In genomic region chr5:33422191-33422590, GRCh38 we compare ENCODE assay signal across 23 cellular contexts. TPM values are rescaled to one million over a fixed set of nuclear protein-coding genes. Genes with fewer than 3 reads are reported as not detected.
DNase-seq lines count a peak whose midpoint lies in the region; ATAC-seq and TF ChIP-seq lines count a peak whose summit lies in the region.
"Had no signal": no experiment of that assay in that cellular context is flagged by ENCODE, and none has a peak within 500 bp of the region (broad histone marks: within the 10 kb centered on the region; RNA-seq: fewer than 3 reads in every experiment).

No MANE protein-coding gene starts in this region.

- no peaks in the 10 kb centered on the region for H3K9me2 ChIP-seq in OCI-LY7 (ENCODE audit: insufficient read depth, low read length)
- H3K9me2 ChIP-seq in MM.1S (replicated peaks; ENCODE audit: insufficient read depth, low read length) = no peaks in the 10 kb centered on the region

- no peak for ATAC-seq in GM18511 (IDR thresholded peaks at IDR 0.05; ENCODE audit: unreplicated experiment)
- ATAC-seq: T-cell had no signal

- H4K20me1 ChIP-seq in OCI-LY7 (ENCODE audit: insufficient read depth, low read length) (no peaks in the 10 kb centered on the region), MM.1S (ENCODE audit: insufficient read depth, low read length) (no peaks in the 10 kb centered on the region)

- WGBS in mesenchymal stem cell = no CpG with 5 or more reads among the region's 2 CpGs

- H2BK120ac ChIP-seq in mesenchymal stem cell (ENCODE audit: low read depth, low read length) = no peak overlapping the region

- no peaks in the 10 kb centered on the region for H3K79me1 ChIP-seq in mesenchymal stem cell (replicated peaks; ENCODE audit: low read length, poor library complexity, severe bottlenecking)

- H2BK5ac ChIP-seq in mesenchymal stem cell (ENCODE audit: low read depth, low read length, poor library complexity, severe bottlenecking) = no peak overlapping the region

- no peak for DNase-seq in OCI-LY7 (ENCODE audit: low spot score)
- DNase-seq in amniotic epithelial cell (ENCODE audit: low read depth) = peak; percentile 21
- no peak for DNase-seq in mesenchymal stem cell
- no peak for DNase-seq in MM.1S
- no peak for DNase-seq in DMS79 (lab: John Stamatoyannopoulos, UW)
- DNase-seq in substantia nigra (lab: John Stamatoyannopoulos, UW) = no peak
- DNase-seq: 8988T, BE2C, DMS53, EL, GF-D8, H7, MG63, NCI-H1048, NCI-H1417 treated with DMSO at 0.1 percent for 48 hours, NCI-H187, NCI-H2107, NCI-H2227 treated with DMSO at 0.1 percent for 48 hours, NCI-H774, SHP77, T-cell had no signal

- no peak overlapping the region for H3K4me2 ChIP-seq in OCI-LY7 (ENCODE audit: low read length)
- no peak overlapping the region for H3K4me2 ChIP-seq in mesenchymal stem cell (ENCODE audit: low read length, poor library complexity, severe bottlenecking)
- no peak overlapping the region for H3K4me2 ChIP-seq in MM.1S (ENCODE audit: low read depth, low read length)

- H3K27ac ChIP-seq in ACC112 (ENCODE audit: low read depth, low read length) (no peak overlapping the region), OCI-LY7 (ENCODE audit: low read depth, low read length, poor library complexity, severe bottlenecking) (no peak overlapping the region), mesenchymal stem cell (ENCODE audit: low read length, poor library complexity, severe bottlenecking) (no peak overlapping the region), MM.1S (ENCODE audit: low read length) (no peak overlapping the region), substantia nigra (ENCODE audit: low read depth, low read length, poor library complexity, severe bottlenecking) (no peak overlapping the region)

- H3K9me3 ChIP-seq in OCI-LY7 (ENCODE audit: low read length) (no peaks in the 10 kb centered on the region), mesenchymal stem cell (ENCODE audit: control insufficient read depth, low read length) (no peaks in the 10 kb centered on the region), MM.1S (replicated peaks; ENCODE audit: insufficient read depth, low read length) (no peaks in the 10 kb centered on the region)
- H3K9me3 ChIP-seq: BE2C, MG63 had no signal

- POLR2A ChIA-PET in OCI-LY7 (lab: Charles Lee) = interaction anchor here (0.6 kb wide), 1 partner anchor 1938 kb away, joined by 5 read pairs; no protein-coding TSS in a partner anchor

- no peak overlapping the region for H3K18ac ChIP-seq in mesenchymal stem cell (ENCODE audit: low read depth in 1 of 2, low read length in 2 of 2)

- H3K14ac ChIP-seq in mesenchymal stem cell (ENCODE audit: low read length in 2 of 2) = no peak overlapping the region

- no peak overlapping the region for H3K23ac ChIP-seq in mesenchymal stem cell (ENCODE audit: low read length in 2 of 2)

- H3K27me3 ChIP-seq in ACC112 (ENCODE audit: insufficient read depth, low read length) (no peaks in the 10 kb centered on the region), mesenchymal stem cell (ENCODE audit: control insufficient read depth in 1 of 2, insufficient read depth in 1 of 2, low read length in 2 of 2) (no peaks in the 10 kb centered on the region), MM.1S (replicated peaks; ENCODE audit: insufficient read depth, low read length) (no peaks in the 10 kb centered on the region)
- H3K27me3 ChIP-seq: BE2C, MG63 had no signal

- H4K8ac ChIP-seq in mesenchymal stem cell (ENCODE audit: low read length) = no peak overlapping the region

- H3K4me3 ChIP-seq in ACC112 (ENCODE audit: low read depth, low read length) (no peak overlapping the region), OCI-LY7 (ENCODE audit: low read depth, low read length, poor library complexity, severe bottlenecking) (no peak overlapping the region), mesenchymal stem cell (ENCODE audit: insufficient read depth in 1 of 2, low read depth in 1 of 2, low read length in 2 of 2) (no peak overlapping the region), MM.1S (ENCODE audit: low read length) (no peak overlapping the region)
- H3K4me3 ChIP-seq: MG63 had no signal

- peak overlapping the region; percentile 46 for H3K9ac ChIP-seq in mesenchymal stem cell (ENCODE audit: low read length)
- H3K9ac ChIP-seq in MM.1S (ENCODE audit: low read length) = no peak overlapping the region

- peak overlapping the region; percentile 15 for H2AFZ ChIP-seq in ACC112 (ENCODE audit: low read length, unreplicated experiment)
- peak overlapping the region; percentile 28; the same call in 1 of the 2 replicates for H2AFZ ChIP-seq in OCI-LY7 (ENCODE audit: low read length)
- H2AFZ ChIP-seq in mesenchymal stem cell (ENCODE audit: low read depth, low read length) = no peak overlapping the region
- H2AFZ ChIP-seq in MM.1S (ENCODE audit: low read length) = no peak overlapping the region

- no peak overlapping the region for H2BK12ac ChIP-seq in mesenchymal stem cell (ENCODE audit: low read length in 2 of 2)

- BruUV-seq in OCI-LY7 (replicated peaks; lab: Mats Ljungman, UMichigan) = no TSS peak

- CTCF ChIA-PET in OCI-LY7 (lab: Charles Lee; ENCODE audit: unreplicated experiment) = no interaction called here

- H3K4me1 ChIP-seq in ACC112 (ENCODE audit: control insufficient read depth, insufficient read depth, low read length, unreplicated experiment) (peaks cover 7% of the 10 kb centered on the region), OCI-LY7 (ENCODE audit: insufficient read depth, low read length, poor library complexity, severe bottlenecking) (peaks cover 8% of the 10 kb centered on the region), mesenchymal stem cell (ENCODE audit: control insufficient read depth, insufficient read depth, low read depth, low read length) (no peaks in the 10 kb centered on the region), MM.1S (ENCODE audit: low read length) (no peaks in the 10 kb centered on the region)
- H3K4me1 ChIP-seq: BE2C had no signal

- no peak overlapping the region for H2BK15ac ChIP-seq in mesenchymal stem cell (ENCODE audit: low read depth, poor library complexity, severe bottlenecking)

- H3K36me3 ChIP-seq in ACC112 (ENCODE audit: insufficient read depth, low read length) (no peaks in the 10 kb centered on the region), OCI-LY7 (ENCODE audit: insufficient read depth, low read length) (no peaks in the 10 kb centered on the region), mesenchymal stem cell (ENCODE audit: control insufficient read depth in 1 of 2, insufficient read depth in 2 of 2, low read depth in 1 of 2, low read length in 2 of 2) (no peaks in the 10 kb centered on the region), MM.1S (replicated peaks; ENCODE audit: insufficient read depth, low read length) (no peaks in the 10 kb centered on the region)
- H3K36me3 ChIP-seq: BE2C, MG63 had no signal

- TF ChIP-seq CTCF in OCI-LY7 (conservative IDR thresholded peaks at IDR 0.05; ENCODE audit: low read length) = no peak
- TF ChIP-seq CTCF in MM.1S (IDR thresholded peaks at IDR 0.05; ENCODE audit: low read length) = no peak

- H2AK5ac ChIP-seq in mesenchymal stem cell (ENCODE audit: low read length, severe bottlenecking) = no peak overlapping the region

- intact Hi-C loops in OCI-LY7 (cut with micrococcal nuclease; ENCODE audit: unreplicated experiment) = loop anchor here (10.0 kb wide), 1 partner anchor 717 kb away; no protein-coding TSS in a partner anchor

- H3K79me2 ChIP-seq in ACC112 (ENCODE audit: control insufficient read depth, insufficient read depth, low read length, unreplicated experiment) = no peaks in the 10 kb centered on the region
- H3K79me2 ChIP-seq in OCI-LY7 (ENCODE audit: insufficient read depth, low read depth, low read length) = no peaks in the 10 kb centered on the region
- H3K79me2 ChIP-seq in MM.1S (ENCODE audit: low read length) = no peaks in the 10 kb centered on the region

- no peaks in the 10 kb centered on the region for H3F3A ChIP-seq in MM.1S (ENCODE audit: insufficient read depth, low read length)

- no peak overlapping the region for H3K4ac ChIP-seq in mesenchymal stem cell (ENCODE audit: low read depth in 1 of 2, low read length in 2 of 2)

- no peak overlapping the region for H4K91ac ChIP-seq in mesenchymal stem cell (ENCODE audit: low read length)

RNA-seq across cellular contexts. Expression of gene TARS1, which starts 18.6 kb away (rescaled TPM):
- 101 and 118 TPM in 2 replicates for total RNA-seq in OCI-LY7 (2014; rRNA removed; shearing (Covaris generic))
- 96.9 and 105 TPM in 2 replicates for total RNA-seq in OCI-LY7 (2022)
- 298 TPM for polyA plus RNA-seq in mesenchymal stem cell (2013, experiment 1 of 2)
- polyA plus RNA-seq in mesenchymal stem cell (2013, experiment 2 of 2) = 310 TPM

Comparison
In these comparisons a context has a peak if more than half of its experiments do, and no peak if none do; other contexts are left out.
1. H2AFZ ChIP-seq: peak in ACC112 (single experiment) and OCI-LY7 (single experiment); none in mesenchymal stem cell (single experiment) and MM.1S (single experiment).